ENCODE assay signal across 1 cellular context in the genomic region with DNA sequence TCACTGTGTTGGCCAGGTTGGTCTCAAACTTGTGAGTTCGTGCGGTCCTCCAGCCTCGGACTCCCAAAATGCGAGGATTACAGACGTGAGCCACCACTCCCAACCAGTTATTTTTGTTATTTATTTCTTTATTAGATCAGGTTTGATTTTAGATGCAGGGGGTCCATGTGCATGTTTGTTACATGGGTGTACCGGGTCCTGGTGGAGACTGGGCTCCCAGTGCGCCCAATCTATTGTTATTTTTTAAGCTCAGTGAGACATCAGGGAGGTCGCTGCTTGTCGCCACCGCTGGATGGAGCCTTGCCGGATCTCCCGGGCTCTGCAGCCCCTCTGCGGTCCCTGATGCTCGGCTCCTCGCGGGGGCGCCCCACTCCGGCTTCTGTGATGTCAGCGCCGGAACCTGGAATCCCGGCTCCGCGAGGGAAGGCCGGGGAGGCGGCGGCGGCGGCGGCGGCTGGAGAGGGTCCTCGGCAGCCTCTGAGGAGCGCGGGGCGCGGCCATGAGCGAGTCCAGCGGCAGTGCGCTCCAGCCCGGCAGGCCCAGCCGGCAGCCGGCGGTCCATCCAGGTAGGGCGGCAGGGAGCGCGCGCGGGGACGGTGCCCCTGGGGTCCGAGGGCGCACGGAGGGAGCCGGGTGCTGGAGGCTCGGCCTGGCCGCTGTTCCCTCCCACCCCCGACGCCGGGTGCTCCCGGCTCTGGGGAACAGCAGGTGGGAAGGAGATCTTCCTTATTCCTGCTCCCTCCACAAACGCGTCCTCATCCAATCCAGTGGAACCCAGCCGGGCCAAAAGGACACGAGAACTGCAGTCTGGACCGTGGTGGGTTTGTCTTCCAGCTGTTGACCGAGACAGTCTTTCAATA.
TF ChIP-seq lines count a peak whose summit lies in the region.

Gene TMC7, plus strand, starts transcription at position 370 of the 860 bp plus-strand sequence. Its CDS starts 130 bp downstream, at position 500.

TF ChIP-seq in HEK293, 187 proteins besides CTCF, POLR2A, EP300 and RAD21 (continued from another document):
- TF ChIP-seq, protein P1, sequence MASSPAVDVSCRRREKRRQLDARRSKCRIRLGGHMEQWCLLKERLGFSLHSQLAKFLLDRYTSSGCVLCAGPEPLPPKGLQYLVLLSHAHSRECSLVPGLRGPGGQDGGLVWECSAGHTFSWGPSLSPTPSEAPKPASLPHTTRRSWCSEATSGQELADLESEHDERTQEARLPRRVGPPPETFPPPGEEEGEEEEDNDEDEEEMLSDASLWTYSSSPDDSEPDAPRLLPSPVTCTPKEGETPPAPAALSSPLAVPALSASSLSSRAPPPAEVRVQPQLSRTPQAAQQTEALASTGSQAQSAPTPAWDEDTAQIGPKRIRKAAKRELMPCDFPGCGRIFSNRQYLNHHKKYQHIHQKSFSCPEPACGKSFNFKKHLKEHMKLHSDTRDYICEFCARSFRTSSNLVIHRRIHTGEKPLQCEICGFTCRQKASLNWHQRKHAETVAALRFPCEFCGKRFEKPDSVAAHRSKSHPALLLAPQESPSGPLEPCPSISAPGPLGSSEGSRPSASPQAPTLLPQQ (tag by site-specific recombination; IDR thresholded peaks at IDR 0.05), result peak; percentile 35; the same call in 1 of the 2 replicates
- TF ChIP-seq ZBTB48 (tag by site-specific recombination; IDR thresholded peaks at IDR 0.05), result 0 out of 2 replicates have a peak, but pooled peaks have one; percentile 36
- TF ChIP-seq SCRT2 (tag by site-specific recombination; IDR thresholded peaks at IDR 0.05), result no peak
- TF ChIP-seq, protein P2, sequence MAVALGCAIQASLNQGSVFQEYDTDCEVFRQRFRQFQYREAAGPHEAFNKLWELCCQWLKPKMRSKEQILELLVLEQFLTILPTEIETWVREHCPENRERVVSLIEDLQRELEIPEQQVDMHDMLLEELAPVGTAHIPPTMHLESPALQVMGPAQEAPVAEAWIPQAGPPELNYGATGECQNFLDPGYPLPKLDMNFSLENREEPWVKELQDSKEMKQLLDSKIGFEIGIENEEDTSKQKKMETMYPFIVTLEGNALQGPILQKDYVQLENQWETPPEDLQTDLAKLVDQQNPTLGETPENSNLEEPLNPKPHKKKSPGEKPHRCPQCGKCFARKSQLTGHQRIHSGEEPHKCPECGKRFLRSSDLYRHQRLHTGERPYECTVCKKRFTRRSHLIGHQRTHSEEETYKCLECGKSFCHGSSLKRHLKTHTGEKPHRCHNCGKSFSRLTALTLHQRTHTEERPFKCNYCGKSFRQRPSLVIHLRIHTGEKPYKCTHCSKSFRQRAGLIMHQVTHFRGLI (tag by site-specific recombination; IDR thresholded peaks at IDR 0.05), result peak; percentile 59; the same call in 1 of the 2 replicates
- no peak for TF ChIP-seq ZBTB1 (tag by site-specific recombination; IDR thresholded peaks at IDR 0.05)
